ENCODE assay signal across 7 cellular contexts in genomic region chr1:149711651-149712050, GRCh38.
DNase-seq lines count a peak whose midpoint lies in the region; ATAC-seq, FAIRE-seq and TF ChIP-seq lines count a peak whose summit lies in the region.
"Not testable (repeated sequence)": the region's sequence is repeated elsewhere in the genome, so short reads cannot be mapped to it uniquely, and the experiment has no call there.

No MANE protein-coding gene starts in this region.

- dilution Hi-C loops in endothelial cell of umbilical vein (cut with MboI; ENCODE audit: extremely low pct_ligation_motif_present, low sequenced_read_pairs): not testable (repeated sequence)

- not testable (repeated sequence) for TF ChIP-seq POLR2A in endothelial cell of umbilical vein (IDR thresholded peaks at IDR 0.05; ENCODE audit: low read depth, low read length)

- H3K9me3 ChIP-seq in endothelial cell of umbilical vein (replicated peaks; ENCODE audit: control insufficient read depth, insufficient read depth, low read length); right cardiac atrium (ENCODE audit: control insufficient read depth, low read length); mucosa of descending colon: not testable (repeated sequence)

- CTCF ChIA-PET in endothelial cell of umbilical vein (lab: Charles Lee): not testable (repeated sequence)

- POLR2A ChIA-PET in endothelial cell of umbilical vein (lab: Charles Lee): not testable (repeated sequence)

- BruUV-seq in endothelial cell of umbilical vein (replicated peaks; lab: Mats Ljungman, UMichigan): not testable (repeated sequence)

- intact Hi-C loops in endothelial cell of umbilical vein (cut with micrococcal nuclease); right cardiac atrium (cut with DNase I); mucosa of descending colon (cut with DNase I, micrococcal nuclease): not testable (repeated sequence)

- H3K36me3 ChIP-seq in endothelial cell of umbilical vein (ENCODE audit: control insufficient read depth in 2 of 2, extremely low read depth in 1 of 2, insufficient read depth in 2 of 2, low read length in 2 of 2); mucosa of descending colon (ENCODE audit: low read depth): not testable (repeated sequence)

- H3K9ac ChIP-seq in endothelial cell of umbilical vein (replicated peaks; ENCODE audit: extremely low read depth, insufficient read depth, low read length): not testable (repeated sequence)

- not testable (repeated sequence) for DNase-seq in endothelial cell of umbilical vein (ENCODE audit: low read depth, low spot score); right cardiac atrium; mucosa of descending colon

- H3K4me2 ChIP-seq in endothelial cell of umbilical vein (ENCODE audit: insufficient read depth, low read length): not testable (repeated sequence)

- not testable (repeated sequence) for H4K20me1 ChIP-seq in endothelial cell of umbilical vein (replicated peaks; ENCODE audit: control insufficient read depth, extremely low read depth, insufficient read depth, low read length)

- TF ChIP-seq CTCF in endothelial cell of umbilical vein (IDR thresholded peaks at IDR 0.05; ENCODE audit: extremely low read depth in 1 of 2, insufficient read depth in 1 of 2, low read depth in 1 of 2, low read length in 2 of 2); mucosa of descending colon (IDR thresholded peaks at IDR 0.05): not testable (repeated sequence)

- not testable (repeated sequence) for H2AFZ ChIP-seq in endothelial cell of umbilical vein (ENCODE audit: low read depth, low read length)

- H3K27me3 ChIP-seq in endothelial cell of umbilical vein (ENCODE audit: control insufficient read depth in 2 of 2, insufficient read depth in 2 of 2, low read length in 2 of 2); right cardiac atrium (ENCODE audit: control insufficient read depth, insufficient read depth): not testable (repeated sequence)

- 44% methylated on average over 1 of the region's 12 CpGs for WGBS in right cardiac atrium

- peak; percentile 51 for FAIRE-seq in G401.6 (lab: Jason Lieb, UNC)
- FAIRE-seq in endothelial cell of umbilical vein (lab: Jason Lieb, UNC): peak; percentile 76

- H3K79me2 ChIP-seq in endothelial cell of umbilical vein (ENCODE audit: control insufficient read depth, insufficient read depth, low read length): not testable (repeated sequence)

- not testable (repeated sequence) for H3K9me1 ChIP-seq in endothelial cell of umbilical vein (replicated peaks; ENCODE audit: control insufficient read depth, extremely low read depth, insufficient read depth, low read length)

- not testable (repeated sequence) for H3K4me3 ChIP-seq in endothelial cell of umbilical vein (replicated peaks in 1 of 3; ENCODE audit: insufficient read depth in 1 of 3, low read depth in 1 of 3, low read length in 3 of 3); right cardiac atrium (ENCODE audit: low read length); mucosa of descending colon

- not testable (repeated sequence) for H3K4me1 ChIP-seq in endothelial cell of umbilical vein (ENCODE audit: control insufficient read depth, extremely low read depth, insufficient read depth, low read length); right cardiac atrium (ENCODE audit: control insufficient read depth, insufficient read depth, low read length); mucosa of descending colon (ENCODE audit: low read depth)

- not testable (repeated sequence) for H3K27ac ChIP-seq in endothelial cell of umbilical vein (ENCODE audit: insufficient read depth, low read depth, low read length); right cardiac atrium (ENCODE audit: low read length)

- peak; percentile 50 for ATAC-seq in GM21576 (IDR thresholded peaks at IDR 0.05; ENCODE audit: unreplicated experiment)
- peak; percentile 69 for ATAC-seq in HG03520 (IDR thresholded peaks at IDR 0.05; ENCODE audit: unreplicated experiment)
- ATAC-seq in SK-N-SH treated with all-trans-retinoic acid at 6 μM for 48 hours: peak; percentile 80
- peak; percentile 85 to 88 for ATAC-seq in right cardiac atrium
- peak; percentile 82 for ATAC-seq in mucosa of descending colon
